In the genomic region with DNA sequence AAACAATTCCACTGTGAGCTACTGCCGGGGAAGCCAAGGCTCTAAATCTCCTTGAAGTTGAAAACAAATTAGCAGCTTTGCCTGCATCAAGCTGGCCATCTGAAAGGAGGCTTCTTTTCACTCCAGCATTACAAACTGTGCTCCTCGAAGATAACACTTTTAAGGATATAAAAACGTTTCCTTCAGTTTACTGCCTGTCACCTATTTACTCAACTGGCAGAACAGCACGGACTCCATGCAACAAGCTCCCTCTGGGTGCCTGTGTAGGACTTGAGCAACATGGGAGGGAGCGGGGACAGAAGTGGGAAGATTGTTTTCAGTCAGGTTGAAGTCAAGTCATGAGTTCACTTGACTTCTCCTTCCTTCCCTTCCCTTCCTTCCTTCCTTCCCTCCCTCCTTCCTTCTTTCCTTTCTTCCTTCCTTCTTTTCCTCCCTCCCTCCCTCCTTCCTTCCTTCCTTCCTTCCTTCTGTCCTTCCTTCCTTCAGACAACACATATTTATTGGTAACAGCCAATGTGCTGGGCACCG, we compare ENCODE assay signal across 19 cellular contexts.
DNase-seq lines count a peak whose midpoint lies in the region; ATAC-seq and TF ChIP-seq lines count a peak whose summit lies in the region.
"Had no signal": no experiment of that assay in that cellular context is flagged by ENCODE, and none has a peak within 500 bp of the region (broad histone marks: within the 10 kb centered on the region; RNA-seq: fewer than 3 reads in every experiment).

No MANE protein-coding gene starts in this region.

- intact Hi-C loops in OCI-LY7 (cut with micrococcal nuclease; ENCODE audit: unreplicated experiment) (no loop called here), psoas muscle (cut with DNase I) (no loop called here)

- TF ChIP-seq CTCF in OCI-LY7 (conservative IDR thresholded peaks at IDR 0.05; ENCODE audit: low read length) (no peak), hepatocyte (IDR thresholded peaks at IDR 0.05; ENCODE audit: poor library complexity) (no peak), psoas muscle (IDR thresholded peaks at IDR 0.05) (no peak)

- CTCF ChIA-PET in OCI-LY7 (lab: Charles Lee; ENCODE audit: unreplicated experiment), result interaction anchor here (1.3 kb wide), 1 partner anchor 15 kb away, joined by 3 read pairs; no protein-coding TSS in a partner anchor

- no TSS peak for BruUV-seq in OCI-LY7 (replicated peaks; lab: Mats Ljungman, UMichigan)

- H3K4me3 ChIP-seq in BLaER1, result no peak overlapping the region
- no peak overlapping the region for H3K4me3 ChIP-seq in OCI-LY7 (ENCODE audit: low read depth, low read length, poor library complexity, severe bottlenecking)
- H3K4me3 ChIP-seq in hepatocyte, result no peak overlapping the region
- no peak overlapping the region for H3K4me3 ChIP-seq in psoas muscle
- H3K4me3 ChIP-seq: MG63 had no signal

- peaks cover 53% of the 10 kb centered on the region for H3K4me1 ChIP-seq in BLaER1
- peaks cover 4% of the 10 kb centered on the region for H3K4me1 ChIP-seq in OCI-LY7 (ENCODE audit: insufficient read depth, low read length, poor library complexity, severe bottlenecking)
- H3K4me1 ChIP-seq in hepatocyte (ENCODE audit: insufficient read depth), result peaks cover 59% of the 10 kb centered on the region
- H3K4me1 ChIP-seq in psoas muscle, result peaks cover 60% of the 10 kb centered on the region

- H3K9me3 ChIP-seq in BLaER1 (no peaks in the 10 kb centered on the region), OCI-LY7 (ENCODE audit: low read length) (no peaks in the 10 kb centered on the region), hepatocyte (ENCODE audit: low read depth) (no peaks in the 10 kb centered on the region), psoas muscle (no peaks in the 10 kb centered on the region)
- H3K9me3 ChIP-seq: MG63 had no signal

- H3K9me2 ChIP-seq in OCI-LY7 (ENCODE audit: insufficient read depth, low read length), result no peaks in the 10 kb centered on the region
- H3K9me2 ChIP-seq in hepatocyte (replicated peaks; ENCODE audit: insufficient read depth), result no peaks in the 10 kb centered on the region

- H3K9ac ChIP-seq in BLaER1, result no peak overlapping the region

- H3K27me3 ChIP-seq in BLaER1 (no peaks in the 10 kb centered on the region), hepatocyte (no peaks in the 10 kb centered on the region), psoas muscle (ENCODE audit: insufficient read depth in 3 of 3, low read length in 2 of 3) (no peaks in the 10 kb centered on the region)
- H3K27me3 ChIP-seq: MG63 had no signal

- H4K20me1 ChIP-seq in BLaER1, result peaks cover 100% of the 10 kb centered on the region
- H4K20me1 ChIP-seq in OCI-LY7 (ENCODE audit: insufficient read depth, low read length), result 0 out of 2 replicates have a peak, but pooled peaks cover 7% of the 10 kb centered on the region
- no peaks in the 10 kb centered on the region for H4K20me1 ChIP-seq in hepatocyte (ENCODE audit: insufficient read depth, poor library complexity, severe bottlenecking)

- POLR2A ChIA-PET in OCI-LY7 (lab: Charles Lee), result interaction anchor here (0.8 to 1.2 kb wide), 2 partner anchors 16 to 27 kb away, joined by 3 to 4 read pairs; no protein-coding TSS in a partner anchor

- H3K36me3 ChIP-seq in BLaER1, result peaks cover 94% of the 10 kb centered on the region
- no peaks in the 10 kb centered on the region; the same call in 1 of the 2 replicates for H3K36me3 ChIP-seq in OCI-LY7 (ENCODE audit: insufficient read depth, low read length)
- H3K36me3 ChIP-seq in hepatocyte (replicated peaks; ENCODE audit: insufficient read depth, low read depth), result no peaks in the 10 kb centered on the region
- no peaks in the 10 kb centered on the region for H3K36me3 ChIP-seq in psoas muscle (ENCODE audit: insufficient read depth in 1 of 2, low read depth in 1 of 2)
- H3K36me3 ChIP-seq: MG63 had no signal

- 49% methylated on average over 6 of the region's 6 CpGs for WGBS in hepatocyte (ENCODE audit: low lambda C conversion rate, missing lambda C conversion rate)
- 60 to 69% (median 61%) methylated on average over 6 of the region's 6 CpGs for WGBS in psoas muscle, 3 donors

- DNase-seq in OCI-LY7 (ENCODE audit: low spot score), result no peak
- DNase-seq in hepatocyte (ENCODE audit: low spot score), result no peak
- no peak for DNase-seq in psoas muscle
- no peak for DNase-seq in NCI-H2196 treated with DMSO at 0.1 percent for 48 hours (lab: John Stamatoyannopoulos, UW; ENCODE audit: unreplicated experiment)
- no peak for DNase-seq in hypothalamus (lab: John Stamatoyannopoulos, UW)
- no peak for DNase-seq in NCI-H1048 (lab: John Stamatoyannopoulos, UW)
- DNase-seq in AML-193 (lab: John Stamatoyannopoulos, UW), result no peak
- DNase-seq: activated CD4-positive, alpha-beta T cell treated with anti-CD3 and anti-CD28 coated beads, Interleukin-2, amount 50 U/mL, for 48 hours; activated naive CD8-positive, alpha-beta T cell treated with anti-CD3 and anti-CD28 coated beads for 36 hours; activated T-cell treated with anti-CD3 and anti-CD28 coated beads, Interleukin-2, amount 50 U/mL, for 4 hours; CD8-positive, alpha-beta T cell; effector memory CD4-positive, alpha-beta T cell; NCI-H2081; NCI-H526 treated with DMSO at 0.1 percent for 48 hours; stimulated activated CD4-positive, alpha-beta T cell treated with anti-CD3 and anti-CD28 coated beads, Interleukin-4, amount 100 ng/mL, for 24 hours; stimulated activated CD8-positive, alpha-beta memory T cell treated with anti-CD3 and anti-CD28 coated beads, Interleukin-4, amount 100 ng/mL, for 48 hours had no signal

- ATAC-seq in psoas muscle, result peak in 2 of 4 donors; percentile 23 to 48
- ATAC-seq: activated T-cell treated with anti-CD3 and anti-CD28 coated beads, Interleukin-2, amount 50 U/mL, for 4 hours; CD8-positive, alpha-beta T cell; natural killer cell treated with Interleukin-12 subunit alpha and Interleukin-12 subunit beta and Interleukin-15 and Interleukin-18, amount 100 ng/mL, for 72 hours had no signal

- H3K4me2 ChIP-seq in BLaER1 (peak overlapping the region; percentile 21; the same call in 1 of the 2 replicates), OCI-LY7 (ENCODE audit: low read length) (peak overlapping the region; percentile 5; the same call in 1 of the 2 replicates), hepatocyte (peak overlapping the region; percentile 51)

- H3K27ac ChIP-seq in BLaER1 (no peak overlapping the region), OCI-LY7 (ENCODE audit: low read depth, low read length, poor library complexity, severe bottlenecking) (no peak overlapping the region), hepatocyte (peak overlapping the region; percentile 67), psoas muscle (peak overlapping the region; percentile 43)

- H3K79me2 ChIP-seq in OCI-LY7 (ENCODE audit: insufficient read depth, low read depth, low read length) (peaks cover 48% of the 10 kb centered on the region), hepatocyte (peaks cover 90% of the 10 kb centered on the region)

- H2AFZ ChIP-seq in OCI-LY7 (ENCODE audit: low read length) (no peak overlapping the region), hepatocyte (no peak overlapping the region)

Comparison
In these comparisons a context has a peak if more than half of its experiments do, and no peak if none do; other contexts are left out.
1. H3K27ac ChIP-seq: peak in hepatocyte (single experiment) and psoas muscle (single experiment); none in BLaER1 (single experiment) and OCI-LY7 (single experiment).
2. Peak in every context shown above with its lines, with median percentiles within 50 percentile points of each other: H3K4me2 ChIP-seq.